Comparison of ENCODE assay signal across 17 cellular contexts in the genomic region with DNA sequence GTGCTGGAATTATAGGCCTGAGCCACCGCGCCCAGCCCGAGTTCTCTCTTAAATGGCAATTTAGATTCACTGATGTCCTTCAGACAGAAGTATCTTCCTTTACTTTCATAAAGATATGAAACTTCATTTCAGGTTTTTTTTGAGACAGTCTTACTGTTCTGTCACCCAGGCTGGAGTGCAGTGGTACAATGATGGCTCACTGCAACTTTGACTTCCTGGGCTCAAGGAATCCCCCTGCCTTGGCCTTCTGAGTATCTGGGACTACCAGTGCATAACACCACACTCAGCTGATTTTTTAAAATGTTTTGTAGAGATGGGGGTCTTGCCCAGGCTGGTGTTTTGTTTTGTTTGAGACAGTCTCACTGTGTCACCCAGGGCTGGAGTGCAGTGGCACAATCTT. TPM values are rescaled to one million over a fixed set of nuclear protein-coding genes. Genes with fewer than 3 reads are reported as not detected.
A peak's percentile ranks its signal among the peaks of the same experiment; 100 is the strongest.
DNase-seq lines count a peak whose midpoint lies in the region; ATAC-seq and TF ChIP-seq lines count a peak whose summit lies in the region.
"Had no signal": no experiment of that assay in that cellular context is flagged by ENCODE, and none has a peak within 500 bp of the region (broad histone marks: within the 10 kb centered on the region; RNA-seq: fewer than 3 reads in every experiment).

No MANE protein-coding gene starts in this region.

- H3K27ac ChIP-seq in right atrium auricular region: no peak overlapping the region
- H3K27ac ChIP-seq in left ventricle myocardium inferior (replicated peaks): no peak overlapping the region
- no peak overlapping the region for H3K27ac ChIP-seq in upper lobe of right lung
- H3K27ac ChIP-seq: GM23248, KMS-11 had no signal

- ATAC-seq in HG02759 (IDR thresholded peaks at IDR 0.05; ENCODE audit: unreplicated experiment) (peak; percentile 99), upper lobe of right lung (no peak)
- ATAC-seq in activated naive CD8-positive, alpha-beta T cell treated with anti-CD3 and anti-CD28 coated beads, Interleukin-2, amount 50 U/mL, for 24 hours: peak; percentile 57
- ATAC-seq: HCT116, HepG2 had no signal

- no peak overlapping the region for H3K4me3 Mint-ChIP-seq in activated naive CD8-positive, alpha-beta T cell treated with anti-CD3 and anti-CD28 coated beads, Interleukin-2, amount 50 U/mL, for 24 hours

- TF ChIP-seq CTCF in right atrium auricular region (IDR thresholded peaks at IDR 0.05): no peak
- TF ChIP-seq CTCF in left ventricle myocardium inferior (IDR thresholded peaks at IDR 0.05; ENCODE audit: borderline replicate concordance): no peak
- TF ChIP-seq CTCF in upper lobe of right lung (IDR thresholded peaks at IDR 0.05): no peak

- H3K4me1 Mint-ChIP-seq in activated naive CD8-positive, alpha-beta T cell treated with anti-CD3 and anti-CD28 coated beads, Interleukin-2, amount 50 U/mL, for 24 hours: no peaks in the 10 kb centered on the region

- peaks cover 49% of the 10 kb centered on the region for H3K36me3 Mint-ChIP-seq in activated naive CD8-positive, alpha-beta T cell treated with anti-CD3 and anti-CD28 coated beads, Interleukin-2, amount 50 U/mL, for 24 hours (ENCODE audit: low read depth)

- H3K27ac Mint-ChIP-seq in activated naive CD8-positive, alpha-beta T cell treated with anti-CD3 and anti-CD28 coated beads, Interleukin-2, amount 50 U/mL, for 24 hours: peak overlapping the region; percentile 46

- H3K27me3 Mint-ChIP-seq in activated naive CD8-positive, alpha-beta T cell treated with anti-CD3 and anti-CD28 coated beads, Interleukin-2, amount 50 U/mL, for 24 hours: no peaks in the 10 kb centered on the region

- H3K27me3 ChIP-seq in right atrium auricular region: no peaks in the 10 kb centered on the region
- H3K27me3 ChIP-seq in left ventricle myocardium inferior (ENCODE audit: low read depth): no peaks in the 10 kb centered on the region
- no peaks in the 10 kb centered on the region for H3K27me3 ChIP-seq in upper lobe of right lung

- no peaks in the 10 kb centered on the region for H3K9me3 Mint-ChIP-seq in activated naive CD8-positive, alpha-beta T cell treated with anti-CD3 and anti-CD28 coated beads, Interleukin-2, amount 50 U/mL, for 24 hours

- no peaks in the 10 kb centered on the region for H3K4me1 ChIP-seq in right atrium auricular region
- no peaks in the 10 kb centered on the region for H3K4me1 ChIP-seq in left ventricle myocardium inferior
- no peaks in the 10 kb centered on the region for H3K4me1 ChIP-seq in upper lobe of right lung

- H3K9me3 ChIP-seq in right atrium auricular region (no peaks in the 10 kb centered on the region), left ventricle myocardium inferior (replicated peaks) (no peaks in the 10 kb centered on the region), upper lobe of right lung (no peaks in the 10 kb centered on the region)

- intact Hi-C loops in left ventricle myocardium inferior (cut with micrococcal nuclease) (no loop called here), upper lobe of right lung (cut with DNase I) (no loop called here)

- H3K4me3 ChIP-seq in right atrium auricular region (no peak overlapping the region), left ventricle myocardium inferior (no peak overlapping the region), upper lobe of right lung (no peak overlapping the region)
- H3K4me3 ChIP-seq: GM23248 had no signal

- peaks cover 48% of the 10 kb centered on the region for H3K36me3 ChIP-seq in right atrium auricular region
- peaks cover 58% of the 10 kb centered on the region for H3K36me3 ChIP-seq in left ventricle myocardium inferior
- peaks cover 51% of the 10 kb centered on the region for H3K36me3 ChIP-seq in upper lobe of right lung

- DNase-seq in right atrium auricular region (ENCODE audit: low spot score): peak; percentile 26
- DNase-seq in left ventricle myocardium inferior: no peak
- no peak for DNase-seq in activated naive CD8-positive, alpha-beta T cell treated with anti-CD3 and anti-CD28 coated beads, Interleukin-2, amount 50 U/mL, for 24 hours
- peak; percentile 26 for DNase-seq in upper lobe of right lung
- DNase-seq in NCI-H2171 treated with DMSO at 0.1 percent for 48 hours (lab: John Stamatoyannopoulos, UW): no peak
- no peak for DNase-seq in DMS79 treated with DMSO at 0.1 percent for 48 hours (lab: John Stamatoyannopoulos, UW)
- DNase-seq in COLO829 (ENCODE audit: low spot score): no peak
- DNase-seq: Calu3, DMS79, GM23248, NCI-H1092, NCI-H1694 treated with DMSO at 0.1 percent for 48 hours, SHP77 treated with DMSO at 0.1 percent for 48 hours had no signal

RNA-seq across cellular contexts. Expression of a gene that starts 13.2 kb away (rescaled TPM):
- 10 to 100 TPM; 29.0 to 34.4 TPM for total RNA-seq in right atrium auricular region
- 75.6 TPM for total RNA-seq in left ventricle myocardium inferior
- 78.2 TPM for total RNA-seq in upper lobe of right lung

RNA-seq across cellular contexts. Expression of a gene that starts 13.3 kb away (rescaled TPM):
- total RNA-seq in right atrium auricular region (10 to 100 TPM; 13.7 to 13.9 TPM), left ventricle myocardium inferior (15.6 TPM), upper lobe of right lung (23.2 TPM)

Comparison
In these comparisons a context has a peak if more than half of its experiments do, and no peak if none do; other contexts are left out.
1. DNase-seq: peak in right atrium auricular region (single experiment) and upper lobe of right lung (single experiment); none in left ventricle myocardium inferior (single experiment), activated naive CD8-positive, alpha-beta T cell treated with anti-CD3 and anti-CD28 coated beads, Interleukin-2, amount 50 U/mL, for 24 hours (single experiment), NCI-H2171 treated with DMSO at 0.1 percent for 48 hours (single experiment), DMS79 treated with DMSO at 0.1 percent for 48 hours (single experiment) and COLO829 (single experiment).